In the genomic region with DNA sequence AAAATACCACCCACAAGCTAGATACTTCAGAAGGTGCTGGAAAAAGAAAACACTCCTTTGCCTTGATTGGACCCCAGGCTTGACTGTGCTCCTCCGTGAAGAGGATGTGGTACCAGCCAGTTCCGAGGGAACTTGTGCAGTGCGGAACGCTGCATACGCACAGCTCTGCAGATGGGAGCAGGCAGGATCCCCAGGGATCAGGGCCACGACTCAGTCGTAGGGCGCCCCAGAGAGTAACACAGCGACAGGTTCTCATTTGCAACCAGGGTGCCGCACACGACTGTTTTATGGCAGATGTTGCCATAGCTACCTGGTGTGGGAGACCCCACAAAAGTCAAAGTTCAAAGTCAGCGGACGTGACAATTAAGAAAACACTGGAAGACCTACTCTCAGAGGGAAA, we compare ENCODE assay signal across 9 cellular contexts. TPM values are rescaled to one million over a fixed set of nuclear protein-coding genes. Genes with fewer than 3 reads are reported as not detected.
DNase-seq lines count a peak whose midpoint lies in the region; ATAC-seq and TF ChIP-seq lines count a peak whose summit lies in the region.
"Had no signal": no experiment of that assay in that cellular context is flagged by ENCODE, and none has a peak within 500 bp of the region (broad histone marks: within the 10 kb centered on the region; RNA-seq: fewer than 3 reads in every experiment).

No MANE protein-coding gene starts in this region.

- H3K27me3 Mint-ChIP-seq in activated naive CD4-positive, alpha-beta T cell treated with anti-CD3 and anti-CD28 coated beads, Interleukin-2, amount 50 U/mL, for 24 hours, result peaks cover 51% of the 10 kb centered on the region

- H3K4me1 ChIP-seq in breast epithelium, result peaks cover 0 to 4% of the 10 kb centered on the region in 2 donors
- peaks cover 0 to 11% of the 10 kb centered on the region in 2 donors for H3K4me1 ChIP-seq in lung (ENCODE audit: control insufficient read depth in 2 of 2, insufficient read depth in 2 of 2, low read length in 2 of 2)
- H3K4me1 ChIP-seq in upper lobe of right lung, result peaks cover 11% of the 10 kb centered on the region
- H3K4me1 ChIP-seq in OCI-LY7 (ENCODE audit: insufficient read depth, low read length, poor library complexity, severe bottlenecking), result no peaks in the 10 kb centered on the region

- peak overlapping the region; percentile 36 for H3K4me3 Mint-ChIP-seq in activated naive CD4-positive, alpha-beta T cell treated with anti-CD3 and anti-CD28 coated beads, Interleukin-2, amount 50 U/mL, for 24 hours

- H2AFZ ChIP-seq in OCI-LY7 (ENCODE audit: low read length), result no peak overlapping the region

- H3K4me1 Mint-ChIP-seq in activated naive CD4-positive, alpha-beta T cell treated with anti-CD3 and anti-CD28 coated beads, Interleukin-2, amount 50 U/mL, for 24 hours, result peaks cover 4% of the 10 kb centered on the region

- peak overlapping the region; percentile 42 to 69 (median 58) for H3K4me3 ChIP-seq in breast epithelium
- peak overlapping the region; percentile 33 for H3K4me3 ChIP-seq in lung
- peak overlapping the region; percentile 57 for H3K4me3 ChIP-seq in upper lobe of right lung
- H3K4me3 ChIP-seq in OCI-LY7 (ENCODE audit: low read depth, low read length, poor library complexity, severe bottlenecking), result no peak overlapping the region

- H3K9me3 Mint-ChIP-seq in activated naive CD4-positive, alpha-beta T cell treated with anti-CD3 and anti-CD28 coated beads, Interleukin-2, amount 50 U/mL, for 24 hours, result no peaks in the 10 kb centered on the region

- DNase-seq in activated naive CD4-positive, alpha-beta T cell (lab: John Stamatoyannopoulos, UW), result no peak
- no peak for DNase-seq in breast epithelium (ENCODE audit: low spot score in 2 of 2)
- DNase-seq in lung (ENCODE audit: low spot score), result no peak
- no peak for DNase-seq in upper lobe of right lung
- no peak for DNase-seq in NCI-H2227 (lab: John Stamatoyannopoulos, UW; ENCODE audit: unreplicated experiment)
- no peak for DNase-seq in NCI-H524 treated with DMSO at 0.1 percent for 48 hours (lab: John Stamatoyannopoulos, UW)
- no peak for DNase-seq in OCI-LY7 (ENCODE audit: low spot score)
- DNase-seq: NCI-H1092 had no signal

- TF ChIP-seq POLR2A in breast epithelium (IDR thresholded peaks at IDR 0.05), result no peak

- H3K36me3 ChIP-seq in breast epithelium (no peaks in the 10 kb centered on the region), lung (ENCODE audit: control insufficient read depth in 2 of 2, insufficient read depth in 2 of 2, low read length in 2 of 2) (no peaks in the 10 kb centered on the region), upper lobe of right lung (no peaks in the 10 kb centered on the region), OCI-LY7 (ENCODE audit: insufficient read depth, low read length) (no peaks in the 10 kb centered on the region)

- no peaks in the 10 kb centered on the region for H3K36me3 Mint-ChIP-seq in activated naive CD4-positive, alpha-beta T cell treated with anti-CD3 and anti-CD28 coated beads, Interleukin-2, amount 50 U/mL, for 24 hours

- H3K27me3 ChIP-seq in breast epithelium (peaks cover 0 to 32% of the 10 kb centered on the region in 2 donors), lung (ENCODE audit: control insufficient read depth, insufficient read depth) (no peaks in the 10 kb centered on the region), upper lobe of right lung (peaks cover 9% of the 10 kb centered on the region)

- no peak for TF ChIP-seq CTCF in breast epithelium (IDR thresholded peaks at IDR 0.05)
- TF ChIP-seq CTCF in lung (IDR thresholded peaks at IDR 0.05; ENCODE audit: control extremely low read depth, extremely low read depth), result no peak
- TF ChIP-seq CTCF in upper lobe of right lung (IDR thresholded peaks at IDR 0.05), result no peak
- TF ChIP-seq CTCF in OCI-LY7 (conservative IDR thresholded peaks at IDR 0.05; ENCODE audit: low read length), result no peak

- peak overlapping the region; percentile 6 to 82 for H3K27ac ChIP-seq in breast epithelium
- peak overlapping the region; percentile 55 to 79 for H3K27ac ChIP-seq in lung (ENCODE audit: low read depth in 1 of 2, low read length in 1 of 2)
- H3K27ac ChIP-seq in upper lobe of right lung, result peak overlapping the region; percentile 70
- no peak overlapping the region for H3K27ac ChIP-seq in OCI-LY7 (ENCODE audit: low read depth, low read length, poor library complexity, severe bottlenecking)

- CTCF ChIA-PET in OCI-LY7 (lab: Charles Lee; ENCODE audit: unreplicated experiment), result no interaction called here

- BruUV-seq in OCI-LY7 (replicated peaks; lab: Mats Ljungman, UMichigan), result no TSS peak

- H3K27ac Mint-ChIP-seq in activated naive CD4-positive, alpha-beta T cell treated with anti-CD3 and anti-CD28 coated beads, Interleukin-2, amount 50 U/mL, for 24 hours, result no peak overlapping the region

- no peaks in the 10 kb centered on the region for H3K79me2 ChIP-seq in OCI-LY7 (ENCODE audit: insufficient read depth, low read depth, low read length)

- ATAC-seq in lung (ENCODE audit: insufficient read depth, low FRiP score) (no peak), upper lobe of right lung (peak; percentile 54)

- whole genome bisulfite sequencing in lung, 2 donors, result 68 to 77% methylated on average over 13 of the region's 13 CpGs

- no peaks in the 10 kb centered on the region for H3K9me2 ChIP-seq in OCI-LY7 (ENCODE audit: insufficient read depth, low read length)

- no peak overlapping the region for H3K4me2 ChIP-seq in OCI-LY7 (ENCODE audit: low read length)

- POLR2A ChIA-PET in OCI-LY7 (lab: Charles Lee), result no interaction called here

- no peaks in the 10 kb centered on the region for H4K20me1 ChIP-seq in OCI-LY7 (ENCODE audit: insufficient read depth, low read length)

- H3K9me3 ChIP-seq in breast epithelium (no peaks in the 10 kb centered on the region), lung (ENCODE audit: control insufficient read depth in 2 of 2, insufficient read depth in 1 of 2, low read length in 1 of 2) (no peaks in the 10 kb centered on the region), upper lobe of right lung (no peaks in the 10 kb centered on the region), OCI-LY7 (ENCODE audit: low read length) (no peaks in the 10 kb centered on the region)

- intact Hi-C loops in breast epithelium (cut with DNase I; ENCODE audit: low total_unique reads), result no loop called here
- intact Hi-C loops in upper lobe of right lung (cut with DNase I), result no loop called here
- intact Hi-C loops in OCI-LY7 (cut with micrococcal nuclease; ENCODE audit: unreplicated experiment), result no loop called here

RNA-seq across cellular contexts. Expression of a gene that starts 0.8 kb away (rescaled TPM):
- total RNA-seq in breast epithelium, result 10 to 100 TPM in 1 of 3 donors, 1 to 10 TPM in 2; 6.2 to 19.6 (median 9.2) TPM
- total RNA-seq in lung, result 100 to 1,000 TPM; 121 to 123 TPM
- 10 to 100 TPM; 41.5 to 97.7 TPM for polyA plus RNA-seq in lung
- 154 TPM for total RNA-seq in upper lobe of right lung
- total RNA-seq in OCI-LY7 (2014; rRNA removed; shearing (Covaris generic)), result not detected in 2 replicates
- not detected in 2 replicates for total RNA-seq in OCI-LY7 (2022)

Comparison
In these comparisons a context has a peak if more than half of its experiments do, and no peak if none do; other contexts are left out.
1. RNA of a gene that starts 0.8 kb away (total RNA-seq): 154 TPM in upper lobe of right lung (single experiment), 121 to 123 TPM in lung and 6.2 to 19.6 TPM in breast epithelium; not detected in OCI-LY7; every median in the first group is over 4 times any median in the second.